28 cellular contexts compared by ENCODE assay signal in the genomic region with DNA sequence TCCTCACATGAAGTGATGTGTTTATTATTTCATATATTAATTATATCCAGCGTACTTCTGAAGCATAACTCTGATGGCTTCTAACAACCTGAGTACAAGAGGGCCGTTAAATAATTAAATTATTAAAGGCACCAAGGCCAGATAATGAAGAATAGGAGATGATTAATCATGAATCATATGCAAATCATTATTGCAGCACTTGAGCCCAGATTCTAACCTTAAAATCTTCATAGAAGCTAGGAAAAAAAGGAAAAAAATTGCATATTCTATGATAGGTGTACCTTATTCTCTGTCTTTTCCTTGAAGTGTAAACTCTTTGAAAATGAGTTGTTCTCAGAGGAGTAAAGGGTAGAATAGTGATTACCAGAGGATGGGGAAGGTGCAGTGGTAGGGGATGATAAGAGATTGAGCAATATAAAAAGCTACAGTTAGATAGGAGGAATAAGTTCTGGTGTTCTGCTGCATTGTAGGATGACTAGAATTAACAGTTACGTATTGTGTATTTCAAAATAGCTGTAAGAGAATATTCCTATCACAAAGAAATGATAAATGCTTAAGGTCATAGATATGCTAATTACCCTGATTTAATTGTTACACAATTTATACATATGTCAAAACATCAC. TPM values are rescaled to one million over a fixed set of nuclear protein-coding genes. Genes with fewer than 3 reads are reported as not detected.
A peak's percentile ranks its signal among the peaks of the same experiment; 100 is the strongest.
DNase-seq lines count a peak whose midpoint lies in the region; ATAC-seq, FAIRE-seq and TF ChIP-seq lines count a peak whose summit lies in the region.
"Had no signal": no experiment of that assay in that cellular context is flagged by ENCODE, and none has a peak within 500 bp of the region (broad histone marks: within the 10 kb centered on the region; RNA-seq: fewer than 3 reads in every experiment).

No MANE protein-coding gene starts in this region.

- H3K4me3 ChIP-seq in RWPE2 (ENCODE audit: severe bottlenecking) (no peak overlapping the region), bronchial epithelial cell (ENCODE audit: low read depth, low read length) (no peak overlapping the region), keratinocyte (ENCODE audit: control insufficient read depth in 2 of 3, extremely low read depth in 1 of 3, insufficient read depth in 2 of 3, low read depth in 1 of 3, low read length in 3 of 3) (no peak overlapping the region), coronary artery (no peak overlapping the region), psoas muscle (no peak overlapping the region)
- H3K4me3 ChIP-seq: GM12878, right lobe of liver, spleen, testis had no signal

- peaks cover 1% of the 10 kb centered on the region; the same call in 1 of the 2 replicates for H3K27me3 Mint-ChIP-seq in HFFc6 (ENCODE audit: insufficient read depth)
- H3K27me3 Mint-ChIP-seq: activated CD8-positive, alpha-beta memory T cell treated with anti-CD3 and anti-CD28 coated beads, Interleukin-2, amount 10 ng/mL, durations not matched to agents 7 days and 5 days; activated naive CD8-positive, alpha-beta T cell treated with anti-CD3 and anti-CD28 coated beads, Interleukin-2, amount 10 ng/mL, durations not matched to agents 7 days and 5 days; CD4-positive, CD25-positive, alpha-beta regulatory T cell; stimulated activated naive CD8-positive, alpha-beta T cell treated with anti-CD3 and anti-CD28 coated beads, Interleukin-15, Interleukin-2, amounts not matched to agents 100 ng/mL and 50 ng/mL, for 24 hours; T-cell had no signal

- H3K79me2 ChIP-seq in keratinocyte (ENCODE audit: control insufficient read depth, insufficient read depth, low read length): no peaks in the 10 kb centered on the region

- H3K36me3 Mint-ChIP-seq in HFFc6 (ENCODE audit: low read depth): peaks cover 17% of the 10 kb centered on the region

- 0 out of 3 replicates have a peak, but pooled peaks have one; percentile 41 for ATAC-seq in RWPE2 (ENCODE audit: low read depth)
- no peak for ATAC-seq in psoas muscle
- ATAC-seq: activated CD8-positive, alpha-beta memory T cell treated with anti-CD3 and anti-CD28 coated beads, Interleukin-2, amount 10 ng/mL, durations not matched to agents 7 days and 5 days; GM12878; right lobe of liver; T-cell had no signal

- no peak overlapping the region for H3K27ac ChIP-seq in RWPE2 (ENCODE audit: poor library complexity, severe bottlenecking)
- peak overlapping the region; percentile 3 for H3K27ac ChIP-seq in keratinocyte (ENCODE audit: control insufficient read depth, insufficient read depth, low read length)
- no peak overlapping the region for H3K27ac ChIP-seq in coronary artery
- H3K27ac ChIP-seq in psoas muscle: no peak overlapping the region
- H3K27ac ChIP-seq: right lobe of liver, spleen, testis had no signal

- DNase-seq in HFFc6 (peak; percentile 9), RWPE2 (ENCODE audit: low spot score) (no peak), bronchial epithelial cell (ENCODE audit: low read depth) (peak; percentile 71), keratinocyte (ENCODE audit: low read depth, low spot score) (peak; percentile 5), NCI-H2196 (lab: John Stamatoyannopoulos, UW; ENCODE audit: unreplicated experiment) (no peak), coronary artery (ENCODE audit: low spot score) (no peak), psoas muscle (no peak)
- DNase-seq: activated CD8-positive, alpha-beta memory T cell treated with anti-CD3 and anti-CD28 coated beads, Interleukin-2, amount 10 ng/mL, durations not matched to agents 7 days and 5 days; activated gamma-delta T cell treated with Interleukin-2 at 50 U/mL for 16 hours; activated naive CD8-positive, alpha-beta T cell treated with anti-CD3 and anti-CD28 coated beads, Interleukin-2, amount 10 ng/mL, durations not matched to agents 7 days and 5 days; activated T-cell treated with anti-CD3 and anti-CD28 coated beads, Interleukin-2, amount 50 U/mL, for 48 hours; AML-193; CD4-positive, CD25-positive, alpha-beta regulatory T cell; EL; glutamatergic neuron; islet precursor cell; NCI-H146; NCI-H446; NCI-H774; posterior cingulate gyrus; right lobe of liver; spleen; stimulated activated CD8-positive, alpha-beta memory T cell treated with anti-CD3 and anti-CD28 coated beads, Interleukin-4, amount 100 ng/mL, for 48 hours; T-cell; testis had no signal

- H3K4me3 Mint-ChIP-seq in HFFc6: no peak overlapping the region
- H3K4me3 Mint-ChIP-seq: activated CD8-positive, alpha-beta memory T cell treated with anti-CD3 and anti-CD28 coated beads, Interleukin-2, amount 10 ng/mL, durations not matched to agents 7 days and 5 days; activated naive CD8-positive, alpha-beta T cell treated with anti-CD3 and anti-CD28 coated beads, Interleukin-2, amount 10 ng/mL, durations not matched to agents 7 days and 5 days; CD4-positive, CD25-positive, alpha-beta regulatory T cell; stimulated activated naive CD8-positive, alpha-beta T cell treated with anti-CD3 and anti-CD28 coated beads, Interleukin-15, Interleukin-2, amounts not matched to agents 100 ng/mL and 50 ng/mL, for 24 hours; T-cell had no signal

- no peaks in the 10 kb centered on the region for H3K27me3 ChIP-seq in RWPE2 (ENCODE audit: insufficient read depth, poor library complexity, severe bottlenecking)
- H3K27me3 ChIP-seq in bronchial epithelial cell (ENCODE audit: control insufficient read depth, insufficient read depth, low read length): no peaks in the 10 kb centered on the region
- no peaks in the 10 kb centered on the region for H3K27me3 ChIP-seq in keratinocyte (ENCODE audit: control insufficient read depth, extremely low read depth, insufficient read depth, low read length)
- H3K27me3 ChIP-seq in psoas muscle (ENCODE audit: insufficient read depth in 3 of 3, low read length in 2 of 3): no peaks in the 10 kb centered on the region
- H3K27me3 ChIP-seq: right lobe of liver, spleen, testis had no signal

- H3K4me2 ChIP-seq in keratinocyte (ENCODE audit: control insufficient read depth, extremely low read depth, insufficient read depth, low read depth, low read length): no peak overlapping the region

- H4K20me1 ChIP-seq in keratinocyte (ENCODE audit: control insufficient read depth, extremely low read depth, insufficient read depth, low read length): no peaks in the 10 kb centered on the region

- TF ChIP-seq CTCF in HFFc6 (IDR thresholded peaks at IDR 0.05): no peak
- TF ChIP-seq CTCF in RWPE2 (IDR thresholded peaks at IDR 0.05; ENCODE audit: poor library complexity, severe bottlenecking): no peak
- TF ChIP-seq CTCF in bronchial epithelial cell (IDR thresholded peaks at IDR 0.05; ENCODE audit: insufficient read depth, low read length, severe bottlenecking): no peak
- TF ChIP-seq CTCF in keratinocyte (optimal IDR thresholded peaks at IDR 0.05 in 1 of 3, IDR thresholded peaks at IDR 0.05 in 1 of 3, conservative IDR thresholded peaks at IDR 0.05 in 1 of 3; ENCODE audit: extremely low read depth in 1 of 3, insufficient read depth in 2 of 3, low read length in 3 of 3): no peak
- TF ChIP-seq CTCF in coronary artery (IDR thresholded peaks at IDR 0.05): no peak
- no peak for TF ChIP-seq CTCF in psoas muscle (IDR thresholded peaks at IDR 0.05)

- peaks cover 4% of the 10 kb centered on the region; the same call in 1 of the 2 replicates for H3K9me3 Mint-ChIP-seq in HFFc6
- H3K9me3 Mint-ChIP-seq: stimulated activated naive CD8-positive, alpha-beta T cell treated with anti-CD3 and anti-CD28 coated beads, Interleukin-15, Interleukin-2, amounts not matched to agents 100 ng/mL and 50 ng/mL, for 24 hours had no signal

- peaks cover 11% of the 10 kb centered on the region for H3K4me1 Mint-ChIP-seq in HFFc6 (ENCODE audit: low read depth)
- H3K4me1 Mint-ChIP-seq: activated CD8-positive, alpha-beta memory T cell treated with anti-CD3 and anti-CD28 coated beads, Interleukin-2, amount 10 ng/mL, durations not matched to agents 7 days and 5 days; activated naive CD8-positive, alpha-beta T cell treated with anti-CD3 and anti-CD28 coated beads, Interleukin-2, amount 10 ng/mL, durations not matched to agents 7 days and 5 days; CD4-positive, CD25-positive, alpha-beta regulatory T cell; T-cell had no signal

- H2AFZ ChIP-seq in keratinocyte (ENCODE audit: control insufficient read depth, low read length): no peak overlapping the region

- H3K9me1 ChIP-seq in keratinocyte (ENCODE audit: control insufficient read depth, extremely low read depth, insufficient read depth, low read length): no peaks in the 10 kb centered on the region

- FAIRE-seq in bronchial epithelial cell (lab: Jason Lieb, UNC) (no peak), keratinocyte (lab: Jason Lieb, UNC) (no peak)
- FAIRE-seq: GM12878, RCC 7860 had no signal

- no peak overlapping the region for H3K27ac Mint-ChIP-seq in HFFc6
- H3K27ac Mint-ChIP-seq: activated CD8-positive, alpha-beta memory T cell treated with anti-CD3 and anti-CD28 coated beads, Interleukin-2, amount 10 ng/mL, durations not matched to agents 7 days and 5 days; activated naive CD8-positive, alpha-beta T cell treated with anti-CD3 and anti-CD28 coated beads, Interleukin-2, amount 10 ng/mL, durations not matched to agents 7 days and 5 days; stimulated activated naive CD8-positive, alpha-beta T cell treated with anti-CD3 and anti-CD28 coated beads, Interleukin-15, Interleukin-2, amounts not matched to agents 100 ng/mL and 50 ng/mL, for 24 hours; T-cell had no signal

- H3K36me3 ChIP-seq in RWPE2 (ENCODE audit: low read depth) (no peaks in the 10 kb centered on the region), bronchial epithelial cell (ENCODE audit: control insufficient read depth, insufficient read depth, low read length) (no peaks in the 10 kb centered on the region), keratinocyte (ENCODE audit: control insufficient read depth in 2 of 2, extremely low read depth in 1 of 2, insufficient read depth in 2 of 2, low read length in 2 of 2) (no peaks in the 10 kb centered on the region), psoas muscle (ENCODE audit: insufficient read depth in 1 of 2, low read depth in 1 of 2) (peaks cover 0 to 38% of the 10 kb centered on the region in 2 donors)
- H3K36me3 ChIP-seq: right lobe of liver had no signal

- dilution Hi-C loops in keratinocyte (cut with MboI; ENCODE audit: extremely low pct_ligation_motif_present, low sequenced_read_pairs): no loop called here

- H3K4me1 ChIP-seq in RWPE2 (ENCODE audit: insufficient read depth, poor library complexity, severe bottlenecking) (peaks cover 9% of the 10 kb centered on the region), keratinocyte (ENCODE audit: control insufficient read depth, extremely low read depth, insufficient read depth, low read length) (peaks cover 7% of the 10 kb centered on the region), psoas muscle (no peaks in the 10 kb centered on the region)
- H3K4me1 ChIP-seq: right lobe of liver, spleen, testis had no signal

- H3K9me3 ChIP-seq in RWPE2 (ENCODE audit: severe bottlenecking) (peaks cover 2% of the 10 kb centered on the region), keratinocyte (ENCODE audit: control insufficient read depth, low read depth, low read length) (no peaks in the 10 kb centered on the region), psoas muscle (peaks cover 4% of the 10 kb centered on the region)
- H3K9me3 ChIP-seq: right lobe of liver, testis had no signal

- no peak overlapping the region for H3K9ac ChIP-seq in keratinocyte (ENCODE audit: control insufficient read depth, extremely low read depth, insufficient read depth, low read length)

- intact Hi-C loops in psoas muscle (cut with DNase I): no loop called here

- WGBS in psoas muscle, 3 donors: 96 to 98% (median 97%) methylated on average over 3 of the region's 3 CpGs

RNA-seq across cellular contexts. Expression of a gene that starts 51.1 kb away (rescaled TPM):
- 1 to 10 TPM; 1.7 to 2.5 (median 2.1) TPM for total RNA-seq in HFFc6 (2021; fragmentation: NEBNext Ultra II Directional; extraction: Animal tissue kit (Norgen Biotek cat#: 25700))
- total RNA-seq in bronchial epithelial cell (2.6 and 2.9 TPM in 2 replicates), psoas muscle (1 to 10 TPM; 3.6 to 6.1 (median 4.8) TPM)
- polyA plus RNA-seq in keratinocyte (1.4 to 2.9 TPM (median 2.3 TPM) in 3 replicates), psoas muscle (1 to 10 TPM; 1.7 to 2.5 (median 2.3) TPM)
- 4.4 TPM for polyA plus RNA-seq in keratinocyte (2011; ENCODE audit: low read depth)
- 1.4 and 2.7 TPM in 2 replicates for polyA plus RNA-seq in keratinocyte (2011; cell fraction: cytosol; rRNA removed)
- 3.6 and 4.6 TPM in 2 replicates for polyA plus RNA-seq in keratinocyte (2011; cell fraction: nucleus; rRNA removed)
- 1.6 and 2.5 TPM in 2 replicates for polyA plus RNA-seq in keratinocyte (2012; ENCODE audit: low replicate concordance)
- polyA minus RNA-seq in keratinocyte: 1.7 to 3.4 TPM in 2 of 3 replicates, not detected in the other
- polyA minus RNA-seq in keratinocyte (2011; cell fraction: cytosol; rRNA and poly(A)+ RNA removed): 2.9 TPM
- polyA minus RNA-seq in keratinocyte (2011; cell fraction: nucleus; rRNA and poly(A)+ RNA removed): 2.2 and 5.1 TPM in 2 replicates

RNA-seq across cellular contexts. Expression of a gene that starts 51.3 kb away (rescaled TPM):
- 10 to 100 TPM; 12.7 to 21.1 (median 14.7) TPM for total RNA-seq in HFFc6 (2021; fragmentation: NEBNext Ultra II Directional; extraction: Animal tissue kit (Norgen Biotek cat#: 25700))
- total RNA-seq in bronchial epithelial cell: 17.4 and 21.9 TPM in 2 replicates
- polyA plus RNA-seq in keratinocyte: 17.3 to 34.5 TPM (median 22.2 TPM) in 3 replicates
- polyA plus RNA-seq in keratinocyte (2011; ENCODE audit: low read depth): 10.7 TPM
- polyA plus RNA-seq in keratinocyte (2011; cell fraction: cytosol; rRNA removed): 14.9 and 22.5 TPM in 2 replicates
- polyA plus RNA-seq in keratinocyte (2011; cell fraction: nucleus; rRNA removed): 20.5 and 29.4 TPM in 2 replicates
- polyA plus RNA-seq in keratinocyte (2012; ENCODE audit: low replicate concordance): 9.5 and 10.1 TPM in 2 replicates
- 28.8 to 41.3 TPM (median 37.9 TPM) in 3 replicates for polyA minus RNA-seq in keratinocyte
- 18.4 TPM for polyA minus RNA-seq in keratinocyte (2011; cell fraction: cytosol; rRNA and poly(A)+ RNA removed)
- polyA minus RNA-seq in keratinocyte (2011; cell fraction: nucleus; rRNA and poly(A)+ RNA removed): 20.4 and 45.8 TPM in 2 replicates
- total RNA-seq in psoas muscle: 10 to 100 TPM; 27.9 to 39.4 (median 30.5) TPM
- polyA plus RNA-seq in psoas muscle: 10 to 100 TPM; 13.2 to 41.3 (median 15.7) TPM

Comparison
In these comparisons a context has a peak if more than half of its experiments do, and no peak if none do; other contexts are left out.
1. DNase-seq: peak in HFFc6 (single experiment), bronchial epithelial cell (single experiment) and keratinocyte (single experiment); none in RWPE2 (single experiment), NCI-H2196 (single experiment), coronary artery (single experiment) and psoas muscle (0 of 2).